28 cellular contexts compared by ENCODE assay signal in the genomic region with DNA sequence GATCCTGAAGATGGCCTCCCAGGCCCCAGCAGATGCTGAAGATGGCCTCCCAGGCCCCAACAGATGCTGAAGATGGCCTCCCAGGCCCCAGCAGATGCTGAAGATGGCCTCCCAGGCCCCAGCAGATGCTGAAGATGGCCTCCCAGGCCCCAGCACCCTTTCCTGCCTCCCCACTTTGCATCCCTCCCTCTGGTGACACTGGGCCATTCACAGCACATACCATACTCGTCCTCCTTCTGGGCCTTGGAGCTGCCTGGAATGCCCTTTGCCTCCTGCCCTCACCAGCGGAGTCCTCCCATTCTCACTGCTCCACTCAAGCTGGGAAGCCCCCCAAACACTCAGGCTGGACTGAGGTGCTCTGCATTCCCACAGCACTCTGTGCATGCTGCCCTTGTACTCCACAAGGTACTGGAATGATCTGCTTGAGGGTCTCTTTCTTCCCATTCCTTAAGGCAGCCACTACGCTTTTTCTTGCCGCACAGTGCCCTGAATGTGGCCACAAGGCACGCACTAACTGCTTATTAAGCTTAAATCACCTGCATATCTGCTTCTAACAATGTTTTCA.
"Had no signal": no experiment of that assay in that cellular context is flagged by ENCODE, and none has a peak within 500 bp of the region (broad histone marks: within the 10 kb centered on the region; RNA-seq: fewer than 3 reads in every experiment).

No MANE protein-coding gene starts in this region.

- H3K27ac ChIP-seq: ascending aorta, PC-9, SJCRH30, SK-N-MC had no signal

- H2AFZ ChIP-seq: PC-9 had no signal

- H3K36me3 Mint-ChIP-seq: activated naive CD8-positive, alpha-beta T cell treated with anti-CD3 and anti-CD28 coated beads for 36 hours had no signal

- H3K27me3 ChIP-seq: ascending aorta, MG63, SJCRH30 had no signal

- H3K9me3 Mint-ChIP-seq: activated CD4-positive, alpha-beta T cell treated with anti-CD3 and anti-CD28 coated beads, Interleukin-2, amount 10 ng/mL, durations not matched to agents 24 days and 14 days; activated CD8-positive, alpha-beta T cell treated with anti-CD3 and anti-CD28 coated beads for 36 hours; activated naive CD8-positive, alpha-beta T cell treated with anti-CD3 and anti-CD28 coated beads for 36 hours; activated T-helper 2 cell treated with anti-CD3 and anti-CD28 coated beads, Interferon-gamma antibody, Interleukin-2, Interleukin-4, amounts not matched to agents 10 μg/mL and 5 μg/mL and 100 μg/mL, durations not matched to agents 14 hours and 24 hours and 36 hours had no signal

- H3K27me3 Mint-ChIP-seq: activated CD4-positive, alpha-beta T cell treated with anti-CD3 and anti-CD28 coated beads, Interleukin-2, amount 10 ng/mL, durations not matched to agents 24 days and 14 days; activated CD8-positive, alpha-beta T cell treated with anti-CD3 and anti-CD28 coated beads for 36 hours; activated naive CD8-positive, alpha-beta T cell treated with anti-CD3 and anti-CD28 coated beads for 36 hours had no signal

- H3K27ac Mint-ChIP-seq: activated CD4-positive, alpha-beta T cell treated with anti-CD3 and anti-CD28 coated beads, Interleukin-2, amount 10 ng/mL, durations not matched to agents 24 days and 14 days; activated CD8-positive, alpha-beta T cell treated with anti-CD3 and anti-CD28 coated beads for 36 hours; activated naive CD8-positive, alpha-beta T cell treated with anti-CD3 and anti-CD28 coated beads for 36 hours; activated T-cell treated with anti-CD3 and anti-CD28 coated beads, Interleukin-2, amount 50 U/mL, for 72 hours; activated T-helper 2 cell treated with anti-CD3 and anti-CD28 coated beads, Interferon-gamma antibody, Interleukin-2, Interleukin-4, amounts not matched to agents 10 μg/mL and 5 μg/mL and 100 μg/mL, durations not matched to agents 14 hours and 24 hours and 36 hours had no signal

- FAIRE-seq: RCC 7860 had no signal

- H3K4me1 Mint-ChIP-seq: activated CD4-positive, alpha-beta T cell treated with anti-CD3 and anti-CD28 coated beads, Interleukin-2, amount 10 ng/mL, durations not matched to agents 24 days and 14 days; activated naive CD8-positive, alpha-beta T cell treated with anti-CD3 and anti-CD28 coated beads for 36 hours had no signal

- H3K4me2 ChIP-seq: PC-9 had no signal

- H3K9me3 ChIP-seq: ascending aorta, SJCRH30 had no signal

- H3K4me3 Mint-ChIP-seq: activated CD4-positive, alpha-beta T cell treated with anti-CD3 and anti-CD28 coated beads, Interleukin-2, amount 10 ng/mL, durations not matched to agents 24 days and 14 days; activated CD8-positive, alpha-beta T cell treated with anti-CD3 and anti-CD28 coated beads for 36 hours; activated naive CD8-positive, alpha-beta T cell treated with anti-CD3 and anti-CD28 coated beads for 36 hours; activated T-cell treated with anti-CD3 and anti-CD28 coated beads, Interleukin-2, amount 50 U/mL, for 72 hours had no signal

- H3K4me1 ChIP-seq: SJCRH30 had no signal

- H3K4me3 ChIP-seq: ascending aorta, MG63, PC-9, SJCRH30, SK-N-MC had no signal

- H3K36me3 ChIP-seq: ascending aorta, MG63, SJCRH30 had no signal

- DNase-seq: activated CD4-positive, alpha-beta T cell treated with anti-CD3 and anti-CD28 coated beads, Interleukin-2, amount 10 ng/mL, durations not matched to agents 24 days and 14 days; activated CD4-positive, alpha-beta T cell treated with anti-CD3 and anti-CD28 coated beads, Interleukin-2, amount 50 U/mL, for 4 hours; activated CD8-positive, alpha-beta T cell treated with anti-CD3 and anti-CD28 coated beads for 36 hours; activated naive CD4-positive, alpha-beta T cell treated with anti-CD3 and anti-CD28 coated beads, Interleukin-2, amount 50 U/mL, for 16 hours; activated naive CD8-positive, alpha-beta T cell treated with anti-CD3 and anti-CD28 coated beads for 36 hours; activated T-cell treated with anti-CD3 and anti-CD28 coated beads, Interleukin-2, amount 50 U/mL, for 1 hour; activated T-cell treated with anti-CD3 and anti-CD28 coated beads, Interleukin-2, amount 50 U/mL, for 72 hours; amygdala; Kasumi-1; KG1; MG63; MV-4-11; NCI-H1092; NCI-H1436 treated with DMSO at 0.1 percent for 48 hours; NCI-H1694 treated with DMSO at 0.1 percent for 48 hours; NCI-H2029; NCI-H345; NCI-H526; NCI-H748 treated with DMSO at 0.1 percent for 48 hours; NK-92 treated with Interleukin-12 subunit alpha and Interleukin-12 subunit beta, amount 100 ng/mL, for 24 hours; PC-9; Right ventricle myocardium superior; SJCRH30; T1000 had no signal
